In genomic region chr9:92140074-92140753, GRCh38 we compare ENCODE assay signal across 8 cellular contexts.
A peak's percentile ranks its signal among the peaks of the same experiment; 100 is the strongest.
DNase-seq lines count a peak whose midpoint lies in the region; ATAC-seq and TF ChIP-seq lines count a peak whose summit lies in the region.

No MANE protein-coding gene starts in this region.

- ATAC-seq in GM21825 (IDR thresholded peaks at IDR 0.05; ENCODE audit: unreplicated experiment), result peak; percentile 67
- no peak for ATAC-seq in HG03159 (IDR thresholded peaks at IDR 0.05; ENCODE audit: unreplicated experiment)

- H3K9me3 ChIP-seq in iPS-18a (ENCODE audit: control insufficient read depth, low read depth, low read length), result no peaks in the 10 kb centered on the region

- H3K9ac ChIP-seq in iPS-18a (ENCODE audit: low read length), result no peak overlapping the region

- peak; percentile 84 for DNase-seq in CD1c-positive myeloid dendritic cell (ENCODE audit: extremely low spot score)
- DNase-seq in NCI-H146 treated with DMSO at 0.1 percent for 48 hours (lab: John Stamatoyannopoulos, UW; ENCODE audit: unreplicated experiment), result peak; percentile 18
- peak; percentile 73 for DNase-seq in UCSD-AML1 (lab: John Stamatoyannopoulos, UW; ENCODE audit: unreplicated experiment)
- DNase-seq in astrocyte of the spinal cord (ENCODE audit: low read depth, low spot score), result peak; percentile 73
- peak; percentile 48 to 78 (median 63) for DNase-seq in stimulated activated CD4-positive, alpha-beta T cell treated with anti-CD3 and anti-CD28 coated beads, Interleukin-12 subunit alpha, Interleukin-12 subunit beta, amount 100 ng/mL, for 48 hours (ENCODE audit: low read depth in 2 of 3, low spot score in 1 of 3)

- TF ChIP-seq CTCF in astrocyte of the spinal cord (IDR thresholded peaks at IDR 0.05; ENCODE audit: low read depth, low read length), result peak; percentile 94

- H3K4me3 ChIP-seq in astrocyte of the spinal cord (ENCODE audit: low read depth, low read length), result peak overlapping the region; percentile 52
- peak overlapping the region; percentile 55 for H3K4me3 ChIP-seq in iPS-18a (ENCODE audit: low read length)

- H3K27me3 ChIP-seq in iPS-18a (ENCODE audit: control insufficient read depth, insufficient read depth, low read length), result peaks cover 23% of the 10 kb centered on the region

- no peaks in the 10 kb centered on the region for H3K36me3 ChIP-seq in iPS-18a (ENCODE audit: control insufficient read depth, low read depth, low read length)

- in situ Hi-C loops in astrocyte of the spinal cord (cut with HindIII; ENCODE audit: low sequenced_read_pairs), result no loop called here

- H3K4me1 ChIP-seq in iPS-18a (ENCODE audit: control insufficient read depth, low read depth, low read length), result no peaks in the 10 kb centered on the region

- no peak overlapping the region for H3K27ac ChIP-seq in iPS-18a (ENCODE audit: low read length)

Comparison
In these comparisons a context has a peak if more than half of its experiments do, and no peak if none do; other contexts are left out.
1. DNase-seq: peak in every context shown above with its lines; median percentile 84 in CD1c-positive myeloid dendritic cell; 73 in UCSD-AML1; 73 in astrocyte of the spinal cord; 63 in stimulated activated CD4-positive, alpha-beta T cell treated with anti-CD3 and anti-CD28 coated beads, Interleukin-12 subunit alpha, Interleukin-12 subunit beta, amount 100 ng/mL, for 48 hours; 18 in NCI-H146 treated with DMSO at 0.1 percent for 48 hours.